In genomic region chr18:79742076-79742475, GRCh38 we compare ENCODE assay signal across 19 cellular contexts. TPM values are rescaled to one million over a fixed set of nuclear protein-coding genes. Genes with fewer than 3 reads are reported as not detected.
DNase-seq lines count a peak whose midpoint lies in the region; ATAC-seq and TF ChIP-seq lines count a peak whose summit lies in the region.
"Had no signal": no experiment of that assay in that cellular context is flagged by ENCODE, and none has a peak within 500 bp of the region (broad histone marks: within the 10 kb centered on the region; RNA-seq: fewer than 3 reads in every experiment).

No MANE protein-coding gene starts in this region.

- H3K27ac Mint-ChIP-seq in activated T-cell treated with anti-CD3 and anti-CD28 coated beads, Interleukin-2, amount 50 U/mL, for 72 hours = peak overlapping the region; percentile 85
- peak overlapping the region; percentile 44 for H3K27ac Mint-ChIP-seq in central memory CD8-positive, alpha-beta T cell (ENCODE audit: low read depth)
- H3K27ac Mint-ChIP-seq in activated T-helper 2 cell treated with anti-CD3 and anti-CD28 coated beads, Interferon-gamma antibody, Interleukin-2, Interleukin-4, amounts not matched to agents 10 μg/mL and 5 μg/mL and 100 μg/mL, durations not matched to agents 14 hours and 24 hours and 36 hours = no peak overlapping the region
- H3K27ac Mint-ChIP-seq: CD8-positive, alpha-beta T cell had no signal

- WGBS in spleen, 5 donors = 93 to 99% (median 94%) methylated on average over 4 of the region's 4 CpGs

- no peak overlapping the region for H3K27ac ChIP-seq in BLaER1 treated with 17β-estradiol and CSF1 and Interleukin-3, amounts not matched to agents 10 nM and 100 nM
- H3K27ac ChIP-seq in spleen = no peak overlapping the region
- H3K27ac ChIP-seq: GM23248 had no signal

- no peaks in the 10 kb centered on the region for H3K9me3 ChIP-seq in BLaER1 treated with 17β-estradiol and CSF1 and Interleukin-3, amounts not matched to agents 10 nM and 100 nM (replicated peaks in 1 of 11)
- peaks cover 0 to 5% (median 0%) of the 10 kb centered on the region in 8 donors for H3K9me3 ChIP-seq in spleen
- H3K9me3 ChIP-seq: BE2C had no signal

- no peaks in the 10 kb centered on the region for H3K27me3 Mint-ChIP-seq in activated T-cell treated with anti-CD3 and anti-CD28 coated beads, Interleukin-2, amount 50 U/mL, for 72 hours (ENCODE audit: low read depth)
- no peaks in the 10 kb centered on the region for H3K27me3 Mint-ChIP-seq in central memory CD8-positive, alpha-beta T cell
- H3K27me3 Mint-ChIP-seq in activated T-helper 2 cell treated with anti-CD3 and anti-CD28 coated beads, Interferon-gamma antibody, Interleukin-2, Interleukin-4, amounts not matched to agents 10 μg/mL and 5 μg/mL and 100 μg/mL, durations not matched to agents 14 hours and 24 hours and 36 hours (ENCODE audit: low read depth) = no peaks in the 10 kb centered on the region

- peaks cover 0 to 60% (median 48%) of the 10 kb centered on the region in 11 experiments; a peak in 19 of 22 replicates for H3K27me3 ChIP-seq in BLaER1 treated with 17β-estradiol and CSF1 and Interleukin-3, amounts not matched to agents 10 nM and 100 nM
- H3K27me3 ChIP-seq in spleen (replicated peaks in 1 of 7) = no peaks in the 10 kb centered on the region
- H3K27me3 ChIP-seq: BE2C had no signal

- peaks cover 33% of the 10 kb centered on the region in 2 donors for H3K36me3 Mint-ChIP-seq in activated T-cell treated with anti-CD3 and anti-CD28 coated beads, Interleukin-2, amount 50 U/mL, for 72 hours (ENCODE audit: insufficient read depth in 2 of 2)
- H3K36me3 Mint-ChIP-seq in central memory CD8-positive, alpha-beta T cell (ENCODE audit: insufficient read depth) = peaks cover 34% of the 10 kb centered on the region
- peaks cover 37% of the 10 kb centered on the region for H3K36me3 Mint-ChIP-seq in activated T-helper 2 cell treated with anti-CD3 and anti-CD28 coated beads, Interferon-gamma antibody, Interleukin-2, Interleukin-4, amounts not matched to agents 10 μg/mL and 5 μg/mL and 100 μg/mL, durations not matched to agents 14 hours and 24 hours and 36 hours (ENCODE audit: low read depth)

- H4K20me1 ChIP-seq in BLaER1 treated with 17β-estradiol and CSF1 and Interleukin-3, amounts not matched to agents 10 nM and 100 nM = peaks cover 74 to 93% (median 89%) of the 10 kb centered on the region in 11 experiments

- H3K9me3 Mint-ChIP-seq in activated T-cell treated with anti-CD3 and anti-CD28 coated beads, Interleukin-2, amount 50 U/mL, for 72 hours = peaks cover 0 to 2% of the 10 kb centered on the region in 2 donors
- peaks cover 7% of the 10 kb centered on the region for H3K9me3 Mint-ChIP-seq in central memory CD8-positive, alpha-beta T cell
- no peaks in the 10 kb centered on the region for H3K9me3 Mint-ChIP-seq in activated T-helper 2 cell treated with anti-CD3 and anti-CD28 coated beads, Interferon-gamma antibody, Interleukin-2, Interleukin-4, amounts not matched to agents 10 μg/mL and 5 μg/mL and 100 μg/mL, durations not matched to agents 14 hours and 24 hours and 36 hours

- H3K4me3 Mint-ChIP-seq in activated T-cell treated with anti-CD3 and anti-CD28 coated beads, Interleukin-2, amount 50 U/mL, for 72 hours = no peak overlapping the region
- H3K4me3 Mint-ChIP-seq in central memory CD8-positive, alpha-beta T cell = no peak overlapping the region
- no peak overlapping the region for H3K4me3 Mint-ChIP-seq in activated T-helper 2 cell treated with anti-CD3 and anti-CD28 coated beads, Interferon-gamma antibody, Interleukin-2, Interleukin-4, amounts not matched to agents 10 μg/mL and 5 μg/mL and 100 μg/mL, durations not matched to agents 14 hours and 24 hours and 36 hours (ENCODE audit: low read depth)
- H3K4me3 Mint-ChIP-seq: CD8-positive, alpha-beta T cell had no signal

- no peak for TF ChIP-seq POLR2A in spleen (IDR thresholded peaks at IDR 0.05)

- ATAC-seq in activated T-cell treated with anti-CD3 and anti-CD28 coated beads, Interleukin-2, amount 50 U/mL, for 72 hours (replicated peaks in 1 of 2) = no peak
- ATAC-seq in central memory CD8-positive, alpha-beta T cell (replicated peaks; ENCODE audit: extremely low read depth, poor library complexity, severe bottlenecking) = no peak
- ATAC-seq: CD8-positive, alpha-beta T cell; HCT116; K562 had no signal

- H3K4me1 Mint-ChIP-seq in activated T-cell treated with anti-CD3 and anti-CD28 coated beads, Interleukin-2, amount 50 U/mL, for 72 hours (ENCODE audit: low read depth) = no peaks in the 10 kb centered on the region
- H3K4me1 Mint-ChIP-seq in central memory CD8-positive, alpha-beta T cell = peaks cover 21% of the 10 kb centered on the region
- no peaks in the 10 kb centered on the region for H3K4me1 Mint-ChIP-seq in activated T-helper 2 cell treated with anti-CD3 and anti-CD28 coated beads, Interferon-gamma antibody, Interleukin-2, Interleukin-4, amounts not matched to agents 10 μg/mL and 5 μg/mL and 100 μg/mL, durations not matched to agents 14 hours and 24 hours and 36 hours (ENCODE audit: low read depth)

- peak overlapping the region; percentile 65 to 93 (median 80); a peak in 21 of 22 replicates for H3K4me2 ChIP-seq in BLaER1 treated with 17β-estradiol and CSF1 and Interleukin-3, amounts not matched to agents 10 nM and 100 nM

- H3K4me1 ChIP-seq in BLaER1 treated with 17β-estradiol and CSF1 and Interleukin-3, amounts not matched to agents 10 nM and 100 nM = peaks cover 17 to 27% (median 25%) of the 10 kb centered on the region in 10 experiments
- no peaks in the 10 kb centered on the region for H3K4me1 ChIP-seq in spleen
- H3K4me1 ChIP-seq: BE2C had no signal

- peaks cover 48 to 74% (median 64%) of the 10 kb centered on the region in 11 experiments for H3K36me3 ChIP-seq in BLaER1 treated with 17β-estradiol and CSF1 and Interleukin-3, amounts not matched to agents 10 nM and 100 nM
- H3K36me3 ChIP-seq in spleen = peaks cover 8 to 88% (median 58%) of the 10 kb centered on the region in 6 donors
- H3K36me3 ChIP-seq: BE2C had no signal

- H3K9ac ChIP-seq in BLaER1 treated with 17β-estradiol and CSF1 and Interleukin-3, amounts not matched to agents 10 nM and 100 nM = no peak overlapping the region
- H3K9ac ChIP-seq: GM23248 had no signal

- H3K4me3 ChIP-seq in BLaER1 treated with 17β-estradiol and CSF1 and Interleukin-3, amounts not matched to agents 10 nM and 100 nM = no peak overlapping the region
- H3K4me3 ChIP-seq in spleen = no peak overlapping the region
- H3K4me3 ChIP-seq: GM23248, K562 had no signal

- no peak for TF ChIP-seq CTCF in spleen (IDR thresholded peaks at IDR 0.05 in 8 of 11, conservative IDR thresholded peaks at IDR 0.05 in 3 of 11)

- no peak for DNase-seq in activated T-cell treated with anti-CD3 and anti-CD28 coated beads, Interleukin-2, amount 50 U/mL, for 72 hours
- no peak for DNase-seq in activated T-cell treated with anti-CD3 and anti-CD28 coated beads, Interleukin-2, amount 50 U/mL, for 48 hours
- no peak for DNase-seq in central memory CD8-positive, alpha-beta T cell (ENCODE audit: low spot score in 2 of 2)
- DNase-seq in spleen (peak; percentile 15), NCI-H2171 (lab: John Stamatoyannopoulos, UW) (no peak), cerebellar nuclear complex (lab: John Stamatoyannopoulos, UW) (no peak)
- DNase-seq in activated T-helper 2 cell treated with anti-CD3 and anti-CD28 coated beads, Interferon-gamma antibody, Interleukin-2, Interleukin-4, amounts not matched to agents 10 μg/mL and 5 μg/mL and 100 μg/mL, durations not matched to agents 14 hours and 24 hours and 36 hours (ENCODE audit: low spot score) = no peak
- DNase-seq: 8988T; BE2C; GM23248; NCI-H187 treated with DMSO at 0.1 percent for 48 hours; NCI-H446 treated with DMSO at 0.1 percent for 48 hours; NK-92 treated with Interleukin-12 subunit alpha and Interleukin-12 subunit beta, amount 100 ng/mL, for 24 hours; OCI-M1 had no signal

- intact Hi-C loops in spleen (cut with DNase I; ENCODE audit: low total_unique reads) = no loop called here
- intact Hi-C loops in activated T-helper 2 cell treated with anti-CD3 and anti-CD28 coated beads, Interferon-gamma antibody, Interleukin-2, Interleukin-4, amounts not matched to agents 10 μg/mL and 5 μg/mL and 100 μg/mL, durations not matched to agents 14 hours and 24 hours and 36 hours (cut with micrococcal nuclease) = no loop called here

RNA-seq across cellular contexts. Expression of gene KCNG2, which starts 55.7 kb away (rescaled TPM):
- total RNA-seq in activated T-cell treated with anti-CD3 and anti-CD28 coated beads, Interleukin-2, amount 50 U/mL, for 72 hours = not detected
- total RNA-seq in spleen = 1 to 10 TPM in 3 of 7 donors, under 1 TPM in 3, not detected in 1; 0.17 to 3.2 (median 1.1) TPM
- under 1 TPM; 0.15 to 0.38 (median 0.22) TPM for polyA plus RNA-seq in spleen
- not detected in 2 replicates for total RNA-seq in activated T-helper 2 cell treated with anti-CD3 and anti-CD28 coated beads, Interferon-gamma antibody, Interleukin-2, Interleukin-4, amounts not matched to agents 10 μg/mL and 5 μg/mL and 100 μg/mL, durations not matched to agents 14 hours and 24 hours and 36 hours
- total RNA-seq: CD8-positive, alpha-beta T cell; GM23248; K562; RPMI7951 had no signal
- polyA plus RNA-seq: GM23248, K562 had no signal
